ENCODE assay signal across 17 cellular contexts in the genomic region with DNA sequence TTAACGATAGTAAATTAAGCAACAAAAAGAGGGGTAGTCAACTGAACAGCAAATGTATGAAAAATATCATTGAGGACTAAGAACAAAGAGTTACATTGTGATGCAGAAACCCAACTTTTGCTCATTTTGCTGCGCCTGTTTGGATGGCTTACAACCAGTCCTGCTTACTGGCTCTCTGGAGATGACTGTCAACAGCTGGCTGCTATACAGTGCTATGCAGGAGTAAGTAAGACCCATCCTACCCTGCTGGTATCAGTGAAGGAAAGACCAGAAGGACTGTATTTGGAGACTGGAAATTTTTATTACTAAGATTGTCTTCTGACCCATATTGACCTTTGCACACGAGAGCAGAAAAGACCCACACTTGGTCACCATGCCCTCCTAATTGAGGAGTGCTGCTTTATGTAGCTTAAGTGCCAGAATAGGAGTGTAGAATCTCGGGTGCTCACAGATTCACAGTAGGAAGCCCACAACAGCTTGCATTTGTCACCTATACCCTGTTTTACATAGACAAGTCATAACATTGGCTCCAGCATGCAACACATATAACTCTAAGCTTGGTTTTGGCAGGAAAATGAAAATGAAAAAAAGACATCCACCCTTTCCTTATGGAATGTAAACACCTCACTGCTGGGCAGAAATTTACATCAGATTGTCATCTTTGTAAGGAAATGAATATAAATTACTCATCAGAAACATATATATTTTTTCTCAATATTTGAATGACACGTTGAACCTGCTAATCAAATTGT.
"Had no signal": no experiment of that assay in that cellular context is flagged by ENCODE, and none has a peak within 500 bp of the region (broad histone marks: within the 10 kb centered on the region; RNA-seq: fewer than 3 reads in every experiment).

No MANE protein-coding gene starts in this region.

- DNase-seq: activated CD4-positive, alpha-beta memory T cell treated with anti-CD3 and anti-CD28 coated beads, Interleukin-2, amount 10 ng/mL, durations not matched to agents 7 days and 5 days; activated CD4-positive, alpha-beta T cell treated with anti-CD3 and anti-CD28 coated beads for 48 hours; activated effector memory CD4-positive, alpha-beta T cell treated with Interleukin-2 at 50 U/mL for 16 hours; activated T-cell treated with anti-CD3 and anti-CD28 coated beads, Interleukin-2, amount 50 U/mL, for 72 hours; aorta; caudate nucleus; dermis blood vessel endothelial cell; effector CD8-positive, alpha-beta T cell; kidney; lower lobe of right lung; naive thymus-derived CD8-positive, alpha-beta T cell; ovary; stimulated activated CD4-positive, alpha-beta T cell treated with anti-CD3 and anti-CD28 coated beads, Interleukin-4, amount 100 ng/mL, for 24 hours; stimulated activated naive CD4-positive, alpha-beta T cell treated with Interleukin-2 at 50 U/mL for 16 hours had no signal

- H3K36me3 ChIP-seq: lower lobe of right lung, neutrophil, ovary, prostate gland, right atrium auricular region had no signal

- H3K9me3 ChIP-seq: lower lobe of right lung, neutrophil, ovary, prostate gland, right atrium auricular region had no signal

- H3K4me1 ChIP-seq: lower lobe of right lung, prostate gland, right atrium auricular region had no signal

- H3K27me3 ChIP-seq: neutrophil, ovary, right atrium auricular region had no signal

- H3K4me3 ChIP-seq: lower lobe of right lung, ovary, prostate gland, right atrium auricular region had no signal

- H3K27ac ChIP-seq: lower lobe of right lung, neutrophil, ovary, prostate gland, right atrium auricular region had no signal
